In genomic region chr10:44985175-44985681, GRCh38 we compare ENCODE assay signal across 16 cellular contexts. TPM values are rescaled to one million over a fixed set of nuclear protein-coding genes. Genes with fewer than 3 reads are reported as not detected.
DNase-seq lines count a peak whose midpoint lies in the region; ATAC-seq and TF ChIP-seq lines count a peak whose summit lies in the region.
"Had no signal": no experiment of that assay in that cellular context is flagged by ENCODE, and none has a peak within 500 bp of the region (broad histone marks: within the 10 kb centered on the region; RNA-seq: fewer than 3 reads in every experiment).

No MANE protein-coding gene starts in this region.

- H3K4me3 ChIP-seq in ascending aorta: no peak overlapping the region
- no peak overlapping the region for H3K4me3 ChIP-seq in esophagus muscularis mucosa
- no peak overlapping the region for H3K4me3 ChIP-seq in thyroid gland (replicated peaks in 1 of 3)
- H3K4me3 ChIP-seq: BLaER1 treated with 17β-estradiol and CSF1 and Interleukin-3, amounts not matched to agents 10 nM and 100 nM had no signal

- TF ChIP-seq CTCF in ascending aorta (IDR thresholded peaks at IDR 0.05) (no peak), esophagus muscularis mucosa (IDR thresholded peaks at IDR 0.05) (no peak), thyroid gland (IDR thresholded peaks at IDR 0.05) (no peak)

- H3K27me3 ChIP-seq in ascending aorta: no peaks in the 10 kb centered on the region
- no peaks in the 10 kb centered on the region for H3K27me3 ChIP-seq in esophagus muscularis mucosa
- H3K27me3 ChIP-seq in thyroid gland: no peaks in the 10 kb centered on the region
- H3K27me3 ChIP-seq: BLaER1 treated with 17β-estradiol and CSF1 and Interleukin-3, amounts not matched to agents 10 nM and 100 nM had no signal

- peak overlapping the region; percentile 74 to 91 for H3K27ac ChIP-seq in ascending aorta
- peak overlapping the region; percentile 41 to 92 (median 76) for H3K27ac ChIP-seq in esophagus muscularis mucosa (replicated peaks in 1 of 4)
- H3K27ac ChIP-seq in thyroid gland: peak overlapping the region in 2 of 3 donors; percentile 48 to 56
- H3K27ac ChIP-seq: BLaER1 treated with 17β-estradiol and CSF1 and Interleukin-3, amounts not matched to agents 10 nM and 100 nM; RWPE1 had no signal

- peak in 1 of 2 donors; percentile 55 for DNase-seq in ascending aorta (ENCODE audit: low spot score in 2 of 2)
- DNase-seq in esophagus muscularis mucosa (ENCODE audit: extremely low spot score): no peak
- DNase-seq in lung microvascular endothelial cell (ENCODE audit: low read depth in 2 of 2): peak; percentile 45 to 97
- peak in 1 of 2 donors; percentile 4 for DNase-seq in thyroid gland
- no peak for DNase-seq in activated T-cell treated with anti-CD3 and anti-CD28 coated beads, Interleukin-2, amount 50 U/mL, for 1 hour
- no peak for DNase-seq in stimulated activated CD4-positive, alpha-beta T cell treated with anti-CD3 and anti-CD28 coated beads, Interleukin-4, amount 100 ng/mL, for 1 hour
- no peak for DNase-seq in T-helper 2 cell
- DNase-seq: activated CD4-positive, alpha-beta memory T cell treated with anti-CD3 and anti-CD28 coated beads, Interleukin-2, amount 10 ng/mL, durations not matched to agents 7 days and 5 days; central memory CD4-positive, alpha-beta T cell; erythroblast; NCI-H526 treated with DMSO at 0.1 percent for 48 hours; stimulated activated CD8-positive, alpha-beta memory T cell treated with anti-CD3 and anti-CD28 coated beads, Interleukin-4, amount 100 ng/mL, for 48 hours; T1000 had no signal

- peak; percentile 19 for TF ChIP-seq EP300 in esophagus muscularis mucosa (IDR thresholded peaks at IDR 0.05)

- H3K4me1 ChIP-seq in ascending aorta: peaks cover 37 to 67% of the 10 kb centered on the region in 2 donors
- H3K4me1 ChIP-seq in esophagus muscularis mucosa: peaks cover 64 to 76% (median 70%) of the 10 kb centered on the region in 4 donors
- peaks cover 4 to 53% of the 10 kb centered on the region in 2 donors for H3K4me1 ChIP-seq in thyroid gland

- intact Hi-C loops in ascending aorta (cut with DNase I): no loop called here
- intact Hi-C loops in esophagus muscularis mucosa (cut with DNase I): no loop called here
- intact Hi-C loops in thyroid gland (cut with DNase I): no loop called here

- TF ChIP-seq POLR2A in esophagus muscularis mucosa (IDR thresholded peaks at IDR 0.05; ENCODE audit: low read depth) (no peak), thyroid gland (IDR thresholded peaks at IDR 0.05) (no peak)

- WGBS in esophagus muscularis mucosa: 55% methylated on average over 9 of the region's 9 CpGs
- 74% methylated on average over 9 of the region's 9 CpGs for WGBS in thyroid gland, 2 donors

- H3K9me3 ChIP-seq in ascending aorta: no peaks in the 10 kb centered on the region
- H3K9me3 ChIP-seq in esophagus muscularis mucosa: no peaks in the 10 kb centered on the region
- H3K9me3 ChIP-seq in thyroid gland: no peaks in the 10 kb centered on the region
- H3K9me3 ChIP-seq: BLaER1 treated with 17β-estradiol and CSF1 and Interleukin-3, amounts not matched to agents 10 nM and 100 nM had no signal

- H3K36me3 ChIP-seq in ascending aorta (no peaks in the 10 kb centered on the region), esophagus muscularis mucosa (peaks cover 0 to 76% (median 45%) of the 10 kb centered on the region in 4 donors), thyroid gland (peaks cover 70 to 71% of the 10 kb centered on the region in 2 donors)

- no peak for ATAC-seq in GM19324 (IDR thresholded peaks at IDR 0.05; ENCODE audit: low FRiP score, unreplicated experiment)

RNA-seq across cellular contexts. Expression of gene DEPP1, which starts 6.6 kb away (rescaled TPM):
- 309 TPM for total RNA-seq in ascending aorta
- 100 to 1,000 TPM in 2 of 4 donors, 10 to 100 TPM in 2; 32.0 to 413 (median 126) TPM for total RNA-seq in esophagus muscularis mucosa
- 164 and 225 TPM in 2 replicates for total RNA-seq in lung microvascular endothelial cell
- 100 to 1,000 TPM in 2 of 4 donors, 10 to 100 TPM in 2; 45.1 to 518 (median 182) TPM for total RNA-seq in thyroid gland

RNA-seq across cellular contexts. Expression of gene ZNF22, which starts 15.5 kb away (rescaled TPM):
- 1.6 TPM for total RNA-seq in ascending aorta
- total RNA-seq in esophagus muscularis mucosa: 10 to 100 TPM; 17.5 to 24.4 (median 19.5) TPM
- 30.1 and 39.3 TPM in 2 replicates for total RNA-seq in lung microvascular endothelial cell
- total RNA-seq in thyroid gland: 10 to 100 TPM; 28.5 to 40.3 (median 33.1) TPM

RNA-seq across cellular contexts. Expression of gene RASSF4, which starts 25.6 kb away (rescaled TPM):
- total RNA-seq in ascending aorta (40.0 TPM), esophagus muscularis mucosa (10 to 100 TPM; 27.6 to 41.5 (median 32.7) TPM), lung microvascular endothelial cell (6.1 and 14.1 TPM in 2 replicates), thyroid gland (100 to 1,000 TPM; 175 to 226 (median 203) TPM)

Comparison
In these comparisons a context has a peak if more than half of its experiments do, and no peak if none do; other contexts are left out.
1. DNase-seq: peak in lung microvascular endothelial cell (2 of 2); none in esophagus muscularis mucosa (single experiment), activated T-cell treated with anti-CD3 and anti-CD28 coated beads, Interleukin-2, amount 50 U/mL, for 1 hour (single experiment), stimulated activated CD4-positive, alpha-beta T cell treated with anti-CD3 and anti-CD28 coated beads, Interleukin-4, amount 100 ng/mL, for 1 hour (single experiment) and T-helper 2 cell (0 of 5).
2. Peak in every context shown above with its lines, with median percentiles within 50 percentile points of each other: H3K27ac ChIP-seq.